ENCODE assay signal across 8 cellular contexts in genomic region chr6:150004783-150005717, GRCh38. TPM values are rescaled to one million over a fixed set of nuclear protein-coding genes. Genes with fewer than 3 reads are reported as not detected.
DNase-seq lines count a peak whose midpoint lies in the region; ATAC-seq, FAIRE-seq and TF ChIP-seq lines count a peak whose summit lies in the region.

No MANE protein-coding gene starts in this region.

- H3K9me3 Mint-ChIP-seq in mesothelial cell of epicardium: no peaks in the 10 kb centered on the region

- H3K27ac Mint-ChIP-seq in mesothelial cell of epicardium: no peak overlapping the region

- no peaks in the 10 kb centered on the region for H3K9me1 ChIP-seq in endothelial cell of umbilical vein (replicated peaks; ENCODE audit: control insufficient read depth, extremely low read depth, insufficient read depth, low read length)

- peak; percentile 66 for ATAC-seq in GM21367 (IDR thresholded peaks at IDR 0.05; ENCODE audit: unreplicated experiment)

- H3K4me2 ChIP-seq in endothelial cell of umbilical vein (ENCODE audit: insufficient read depth, low read length): peak overlapping the region; percentile 68

- POLR2A ChIA-PET in endothelial cell of umbilical vein (lab: Charles Lee): no interaction called here

- dilution Hi-C loops in endothelial cell of umbilical vein (cut with MboI; ENCODE audit: extremely low pct_ligation_motif_present, low sequenced_read_pairs): no loop called here

- H3K4me3 ChIP-seq in NT2/D1 (ENCODE audit: insufficient read length, low read depth) (peak overlapping the region; percentile 53), endothelial cell of umbilical vein (replicated peaks in 1 of 3; ENCODE audit: insufficient read depth in 1 of 3, low read depth in 1 of 3, low read length in 3 of 3) (peak overlapping the region; percentile 28 to 82 (median 50))

- BruUV-seq in endothelial cell of umbilical vein (replicated peaks; lab: Mats Ljungman, UMichigan): no TSS peak

- TF ChIP-seq CTCF in endothelial cell of umbilical vein (IDR thresholded peaks at IDR 0.05; ENCODE audit: extremely low read depth in 1 of 2, insufficient read depth in 1 of 2, low read depth in 1 of 2, low read length in 2 of 2) (peak in 1 of 2 donors; percentile 32), mesothelial cell of epicardium (IDR thresholded peaks at IDR 0.05; ENCODE audit: unreplicated experiment) (no peak)

- peaks cover 10% of the 10 kb centered on the region for H3K4me1 ChIP-seq in NT2/D1 (ENCODE audit: insufficient read depth, insufficient read length)
- H3K4me1 ChIP-seq in endothelial cell of umbilical vein (ENCODE audit: control insufficient read depth, extremely low read depth, insufficient read depth, low read length): peaks cover 2% of the 10 kb centered on the region

- H3K9ac ChIP-seq in NT2/D1 (ENCODE audit: insufficient read length, low read depth): peak overlapping the region; percentile 79
- no peak overlapping the region for H3K9ac ChIP-seq in endothelial cell of umbilical vein (replicated peaks; ENCODE audit: extremely low read depth, insufficient read depth, low read length)

- H3K27ac ChIP-seq in endothelial cell of umbilical vein (ENCODE audit: insufficient read depth, low read depth, low read length): no peak overlapping the region

- peak; percentile 39 for TF ChIP-seq POLR2A in endothelial cell of umbilical vein (IDR thresholded peaks at IDR 0.05; ENCODE audit: low read depth, low read length)

- H3K36me3 ChIP-seq in NT2/D1 (ENCODE audit: insufficient read depth, insufficient read length, low read length) (peaks cover 2% of the 10 kb centered on the region), endothelial cell of umbilical vein (ENCODE audit: control insufficient read depth in 2 of 2, extremely low read depth in 1 of 2, insufficient read depth in 2 of 2, low read length in 2 of 2) (no peaks in the 10 kb centered on the region)

- H3K27me3 ChIP-seq in NT2/D1 (ENCODE audit: insufficient read depth, insufficient read length): peaks cover 36% of the 10 kb centered on the region
- peaks cover 8 to 13% of the 10 kb centered on the region in 2 experiments for H3K27me3 ChIP-seq in endothelial cell of umbilical vein (ENCODE audit: control insufficient read depth in 2 of 2, insufficient read depth in 2 of 2, low read length in 2 of 2)

- no peaks in the 10 kb centered on the region for H3K36me3 Mint-ChIP-seq in mesothelial cell of epicardium

- no peaks in the 10 kb centered on the region for H3K79me2 ChIP-seq in endothelial cell of umbilical vein (ENCODE audit: control insufficient read depth, insufficient read depth, low read length)

- peaks cover 3% of the 10 kb centered on the region for H3K4me1 Mint-ChIP-seq in mesothelial cell of epicardium

- FAIRE-seq in HTR-8/SVneo (lab: Jason Lieb, UNC) (peak; percentile 97), endothelial cell of umbilical vein (lab: Jason Lieb, UNC) (peak; percentile 94)

- DNase-seq in COLO668 (lab: John Stamatoyannopoulos, UW; ENCODE audit: unreplicated experiment) (peak; percentile 89), HTR-8/SVneo (ENCODE audit: insufficient read length, low spot score) (peak; percentile 91), NT2/D1 (ENCODE audit: low read depth, low spot score) (peak; percentile 80), endothelial cell of umbilical vein (ENCODE audit: low read depth, low spot score) (peak; percentile 89), mesothelial cell of epicardium (ENCODE audit: low spot score in 2 of 2, unreplicated experiment in 2 of 2) (peak; percentile 78 to 86)
- peak; percentile 69 for DNase-seq in activated CD8-positive, alpha-beta memory T cell treated with anti-CD3 and anti-CD28 coated beads, Interleukin-2, amount 50 U/mL, for 1 hour (ENCODE audit: extremely low read depth)
- DNase-seq in stimulated activated CD8-positive, alpha-beta memory T cell treated with anti-CD3 and anti-CD28 coated beads, Interleukin-15, amount 100 ng/mL, for 1 hour (ENCODE audit: low read depth): peak; percentile 77

- intact Hi-C loops in endothelial cell of umbilical vein (cut with micrococcal nuclease): loop anchor here (1.0 to 2.0 kb wide), 3 partner anchors 40 to 64 kb away; partner anchors contain the start of gene ULBP3

- H2AFZ ChIP-seq in endothelial cell of umbilical vein (ENCODE audit: low read depth, low read length): peak overlapping the region; percentile 97

- H3K27me3 Mint-ChIP-seq in mesothelial cell of epicardium (ENCODE audit: low read depth): peaks cover 85% of the 10 kb centered on the region

- H3K4me3 Mint-ChIP-seq in mesothelial cell of epicardium: peak overlapping the region; percentile 84

- CTCF ChIA-PET in endothelial cell of umbilical vein (lab: Charles Lee): interaction anchor here (1.0 kb wide), 1 partner anchor 11 kb away, joined by 5 read pairs; no protein-coding TSS in a partner anchor

- no peaks in the 10 kb centered on the region for H4K20me1 ChIP-seq in endothelial cell of umbilical vein (replicated peaks; ENCODE audit: control insufficient read depth, extremely low read depth, insufficient read depth, low read length)

- no peaks in the 10 kb centered on the region for H3K9me3 ChIP-seq in NT2/D1 (ENCODE audit: insufficient read depth, low read length)
- no peaks in the 10 kb centered on the region for H3K9me3 ChIP-seq in endothelial cell of umbilical vein (replicated peaks; ENCODE audit: control insufficient read depth, insufficient read depth, low read length)

TF ChIP-seq in endothelial cell of umbilical vein, 7 proteins besides CTCF, POLR2A, EP300 and RAD21:
- TF ChIP-seq FOS (IDR thresholded peaks at IDR 0.05; ENCODE audit: borderline replicate concordance, insufficient read depth, low read length) (no peak), JUN (IDR thresholded peaks at IDR 0.05; ENCODE audit: borderline replicate concordance, insufficient read depth, insufficient read length, low read depth) (no peak), GATA2 (IDR thresholded peaks at IDR 0.05; ENCODE audit: insufficient read depth, insufficient read length, low read depth, low read length) (no peak), EZH2 (IDR thresholded peaks at IDR 0.05; ENCODE audit: borderline replicate concordance, low read depth, low read length, severe bottlenecking) (peak; percentile 13), POLR2AphosphoS5 (IDR thresholded peaks at IDR 0.05; ENCODE audit: insufficient read depth, low read depth, low read length) (peak; percentile 17), MYC (IDR thresholded peaks at IDR 0.05; ENCODE audit: low read depth, low read length) (no peak), MAX (IDR thresholded peaks at IDR 0.05; ENCODE audit: insufficient read depth, insufficient read length) (peak; percentile 76)

RNA-seq across cellular contexts. Expression of gene RAET1L, which starts 20.3 kb away (rescaled TPM):
- total RNA-seq in endothelial cell of umbilical vein (not detected in 2 replicates), mesothelial cell of epicardium (not detected in 3 replicates)
- not detected in 2 replicates for polyA plus RNA-seq in endothelial cell of umbilical vein
- polyA plus RNA-seq in endothelial cell of umbilical vein (2011; cell fraction: cytosol; rRNA removed): not detected in 2 replicates
- not detected in 2 replicates for polyA plus RNA-seq in endothelial cell of umbilical vein (2011; cell fraction: nucleus; rRNA removed)
- polyA plus RNA-seq in endothelial cell of umbilical vein (2012): not detected in 2 replicates
- polyA minus RNA-seq in endothelial cell of umbilical vein: not detected in 2 replicates
- not detected for polyA minus RNA-seq in endothelial cell of umbilical vein (2011; cell fraction: cytosol; rRNA and poly(A)+ RNA removed)
- polyA minus RNA-seq in endothelial cell of umbilical vein (2011; cell fraction: nucleus; rRNA and poly(A)+ RNA removed): not detected in 2 replicates

RNA-seq across cellular contexts. Expression of gene ULBP1, which starts 41.3 kb away (rescaled TPM):
- 0.33 and 2.3 TPM in 2 replicates for total RNA-seq in endothelial cell of umbilical vein
- polyA plus RNA-seq in endothelial cell of umbilical vein: 1.1 and 1.4 TPM in 2 replicates
- polyA plus RNA-seq in endothelial cell of umbilical vein (2011; cell fraction: cytosol; rRNA removed): 1.8 and 1.9 TPM in 2 replicates
- polyA plus RNA-seq in endothelial cell of umbilical vein (2011; cell fraction: nucleus; rRNA removed): 1.3 and 1.5 TPM in 2 replicates
- 0.85 and 1.2 TPM in 2 replicates for polyA plus RNA-seq in endothelial cell of umbilical vein (2012)
- polyA minus RNA-seq in endothelial cell of umbilical vein: 0.61 and 0.96 TPM in 2 replicates
- polyA minus RNA-seq in endothelial cell of umbilical vein (2011; cell fraction: cytosol; rRNA and poly(A)+ RNA removed): 0.31 TPM
- polyA minus RNA-seq in endothelial cell of umbilical vein (2011; cell fraction: nucleus; rRNA and poly(A)+ RNA removed): 0.53 and 0.63 TPM in 2 replicates
- total RNA-seq in mesothelial cell of epicardium: 0.07 to 0.11 TPM (median 0.11 TPM) in 3 replicates
